In the genomic region with DNA sequence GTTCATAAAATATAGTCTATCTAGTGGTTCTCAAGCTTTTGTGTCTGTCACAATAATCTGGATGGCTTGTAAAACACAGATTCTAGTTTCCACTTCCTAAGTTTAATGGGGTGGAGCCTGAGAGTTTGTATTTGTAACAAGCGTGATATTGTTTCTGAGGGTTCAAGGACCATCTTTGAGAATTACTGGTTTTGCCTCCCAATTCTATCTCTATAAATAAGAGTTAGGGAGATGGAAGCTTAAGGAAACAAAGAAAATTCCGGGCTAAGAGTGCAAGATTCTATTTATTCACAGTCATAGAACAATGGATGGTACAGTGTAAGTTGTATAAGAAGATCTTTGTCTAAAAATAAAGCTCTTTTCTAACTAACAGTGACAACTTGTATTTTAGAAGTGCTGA, we compare ENCODE assay signal across 7 cellular contexts.
DNase-seq lines count a peak whose midpoint lies in the region.
"Not testable (repeated sequence)": the region's sequence is repeated elsewhere in the genome, so short reads cannot be mapped to it uniquely, and the experiment has no call there.

No MANE protein-coding gene starts in this region.

- H3K27ac ChIP-seq in angular gyrus (ENCODE audit: low read depth, low read length) (peak overlapping the region; percentile 73), cingulate gyrus (ENCODE audit: low read depth, low read length) (peak overlapping the region; percentile 25), substantia nigra (ENCODE audit: low read depth, low read length, poor library complexity, severe bottlenecking) (peak overlapping the region; percentile 77)

- DNase-seq in COLO829 (ENCODE audit: low spot score) (peak; percentile 28), globus pallidus (ENCODE audit: low spot score) (peak; percentile 77), medulla oblongata (ENCODE audit: extremely low spot score) (peak; percentile 63), pons (ENCODE audit: low spot score) (peak; percentile 88)
- DNase-seq in substantia nigra (lab: John Stamatoyannopoulos, UW): not testable (repeated sequence)

Comparison
In these comparisons a context has a peak if more than half of its experiments do, and no peak if none do; other contexts are left out.
1. H3K27ac ChIP-seq: peak in every context shown above with its lines; median percentile 77 in substantia nigra; 73 in angular gyrus; 25 in cingulate gyrus.